In genomic region chr13:69565334-69565733, GRCh38 we compare ENCODE assay signal across 1 cellular context.
TF ChIP-seq lines count a peak whose summit lies in the region.

No MANE protein-coding gene starts in this region.

TF ChIP-seq in HepG2, 621 proteins besides CTCF, POLR2A, EP300 and RAD21 (continued from another document):
- TF ChIP-seq AFF4 (CRISPR knock-in tag; IDR thresholded peaks at IDR 0.05) (no peak), ZNF562 (CRISPR knock-in tag; IDR thresholded peaks at IDR 0.05; ENCODE audit: borderline replicate concordance) (no peak), FOSL2 (CRISPR knock-in tag; IDR thresholded peaks at IDR 0.05) (peak; percentile 61), KAT8 (CRISPR knock-in tag; IDR thresholded peaks at IDR 0.05) (no peak), FOSL1 (CRISPR knock-in tag; IDR thresholded peaks at IDR 0.05; ENCODE audit: borderline replicate concordance) (no peak), ZNF672 (CRISPR knock-in tag; IDR thresholded peaks at IDR 0.05) (no peak), SMC3 (IDR thresholded peaks at IDR 0.05; ENCODE audit: low read length) (0 out of 2 replicates have a peak, but pooled peaks have one; percentile 5), ATF5 (CRISPR knock-in tag; IDR thresholded peaks at IDR 0.05; ENCODE audit: low read depth) (no peak), ZIK1 (CRISPR knock-in tag; IDR thresholded peaks at IDR 0.05; ENCODE audit: borderline replicate concordance, low read depth) (no peak), HINFP (CRISPR knock-in tag; IDR thresholded peaks at IDR 0.05; ENCODE audit: low read depth) (no peak)
- TF ChIP-seq, protein P1, sequence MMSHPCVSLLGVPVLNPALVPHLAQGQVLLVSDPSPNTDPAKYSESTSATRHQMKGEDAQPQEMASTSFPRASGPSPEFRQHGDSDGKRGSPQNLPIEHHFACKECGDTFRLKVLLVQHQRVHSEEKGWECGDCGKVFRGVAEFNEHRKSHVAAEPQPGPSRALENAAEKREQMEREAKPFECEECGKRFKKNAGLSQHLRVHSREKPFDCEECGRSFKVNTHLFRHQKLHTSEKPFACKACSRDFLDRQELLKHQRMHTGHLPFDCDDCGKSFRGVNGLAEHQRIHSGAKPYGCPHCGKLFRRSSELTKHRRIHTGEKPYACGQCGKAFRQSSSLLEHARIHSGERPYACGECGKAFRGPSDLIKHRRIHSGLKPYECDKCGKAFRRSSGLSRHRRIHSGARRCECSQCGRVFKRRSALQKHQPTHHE (CRISPR knock-in tag; IDR thresholded peaks at IDR 0.05; ENCODE audit: borderline replicate concordance): no peak
